11 cellular contexts compared by ENCODE assay signal in genomic region chr7:130918129-130919052, GRCh38.
DNase-seq lines count a peak whose midpoint lies in the region; ATAC-seq and TF ChIP-seq lines count a peak whose summit lies in the region.
"Had no signal": no experiment of that assay in that cellular context is flagged by ENCODE, and none has a peak within 500 bp of the region (broad histone marks: within the 10 kb centered on the region; RNA-seq: fewer than 3 reads in every experiment).

No MANE protein-coding gene starts in this region.

- 40% methylated on average over 9 of the region's 11 CpGs for WGBS in right lobe of liver (ENCODE audit: insufficient coverage, low coverage, low lambda C conversion rate, missing lambda C conversion rate)

- H3K4me1 ChIP-seq in right atrium auricular region (peaks cover 0 to 93% of the 10 kb centered on the region in 2 donors), right lobe of liver (peaks cover 0 to 97% (median 46%) of the 10 kb centered on the region in 4 donors), vagina (peaks cover 100% of the 10 kb centered on the region)

- H3K4me3 ChIP-seq in right atrium auricular region (no peak overlapping the region), right lobe of liver (peak overlapping the region in 1 of 3 donors; percentile 10), vagina (no peak overlapping the region)

- peak overlapping the region; percentile 71 for H3K4me3 Mint-ChIP-seq in activated naive CD8-positive, alpha-beta T cell

- no peaks in the 10 kb centered on the region for H3K27me3 Mint-ChIP-seq in activated naive CD8-positive, alpha-beta T cell

- no peaks in the 10 kb centered on the region for H3K27me3 ChIP-seq in right atrium auricular region
- no peaks in the 10 kb centered on the region for H3K27me3 ChIP-seq in right lobe of liver
- no peaks in the 10 kb centered on the region for H3K27me3 ChIP-seq in vagina

- H3K36me3 Mint-ChIP-seq in activated naive CD8-positive, alpha-beta T cell: peaks cover 38% of the 10 kb centered on the region

- no peaks in the 10 kb centered on the region for H3K36me3 ChIP-seq in right atrium auricular region
- H3K36me3 ChIP-seq in right lobe of liver: no peaks in the 10 kb centered on the region
- H3K36me3 ChIP-seq in vagina: no peaks in the 10 kb centered on the region

- TF ChIP-seq POLR2A in right lobe of liver (IDR thresholded peaks at IDR 0.05): peak; percentile 73
- no peak for TF ChIP-seq POLR2A in vagina (IDR thresholded peaks at IDR 0.05)

- ATAC-seq in Right ventricle myocardium superior (ENCODE audit: poor library complexity) (no peak), right lobe of liver (peak; percentile 18 to 64 (median 50)), GM21786 (IDR thresholded peaks at IDR 0.05; ENCODE audit: unreplicated experiment) (no peak), GM21367 (IDR thresholded peaks at IDR 0.05; ENCODE audit: unreplicated experiment) (no peak)

- peak overlapping the region; percentile 88 for H3K27ac Mint-ChIP-seq in activated naive CD8-positive, alpha-beta T cell

- H3K4me1 Mint-ChIP-seq in activated naive CD8-positive, alpha-beta T cell (ENCODE audit: low read depth): peaks cover 90% of the 10 kb centered on the region

- no peak for DNase-seq in right atrium auricular region (ENCODE audit: low spot score)
- no peak for DNase-seq in Right ventricle myocardium superior
- DNase-seq in right lobe of liver: peak in 1 of 3 donors; percentile 56
- DNase-seq in vagina (ENCODE audit: extremely low spot score in 2 of 2): no peak
- DNase-seq in anterior cingulate cortex (lab: John Stamatoyannopoulos, UW): no peak
- DNase-seq: erythroblast, NCI-H2171 treated with DMSO at 0.1 percent for 48 hours, nucleus accumbens had no signal

- TF ChIP-seq CTCF in right atrium auricular region (IDR thresholded peaks at IDR 0.05) (no peak), right lobe of liver (IDR thresholded peaks at IDR 0.05) (no peak), vagina (IDR thresholded peaks at IDR 0.05) (no peak)

- intact Hi-C loops in Right ventricle myocardium superior (cut with DNase I): no loop called here
- intact Hi-C loops in right lobe of liver (cut with DNase I): no loop called here
- intact Hi-C loops in vagina (cut with DNase I): no loop called here

- no peaks in the 10 kb centered on the region for H3K9me3 ChIP-seq in right atrium auricular region
- no peaks in the 10 kb centered on the region for H3K9me3 ChIP-seq in right lobe of liver
- H3K9me3 ChIP-seq in vagina: no peaks in the 10 kb centered on the region

- H3K27ac ChIP-seq in right atrium auricular region: peak overlapping the region; percentile 36 to 46
- peak overlapping the region; percentile 41 to 91 (median 84) for H3K27ac ChIP-seq in right lobe of liver
- H3K27ac ChIP-seq in vagina: peak overlapping the region; percentile 93

- no peaks in the 10 kb centered on the region for H3K9me3 Mint-ChIP-seq in activated naive CD8-positive, alpha-beta T cell (ENCODE audit: low read depth)

Comparison
In these comparisons a context has a peak if more than half of its experiments do, and no peak if none do; other contexts are left out.
1. H3K27ac ChIP-seq: peak in every context shown above with its lines; median percentile 93 in vagina; 84 in right lobe of liver; 41 in right atrium auricular region.
2. ATAC-seq: peak in right lobe of liver (4 of 4); none in Right ventricle myocardium superior (single experiment), GM21786 (single experiment) and GM21367 (single experiment).